11 cellular contexts compared by ENCODE assay signal in genomic region chr4:7911044-7911578, GRCh38. TPM values are rescaled to one million over a fixed set of nuclear protein-coding genes. Genes with fewer than 3 reads are reported as not detected.
DNase-seq lines count a peak whose midpoint lies in the region; ATAC-seq and TF ChIP-seq lines count a peak whose summit lies in the region.
"Had no signal": no experiment of that assay in that cellular context is flagged by ENCODE, and none has a peak within 500 bp of the region (broad histone marks: within the 10 kb centered on the region; RNA-seq: fewer than 3 reads in every experiment).

No MANE protein-coding gene starts in this region.

- H3K27me3 ChIP-seq in ascending aorta (no peaks in the 10 kb centered on the region), right atrium auricular region (no peaks in the 10 kb centered on the region), gastrocnemius medialis (no peaks in the 10 kb centered on the region)

- no peaks in the 10 kb centered on the region for H3K36me3 Mint-ChIP-seq in immature natural killer cell
- no peaks in the 10 kb centered on the region for H3K36me3 Mint-ChIP-seq in CD14-positive monocyte

- no peaks in the 10 kb centered on the region for H3K9me3 ChIP-seq in ES-I3 (ENCODE audit: control insufficient read depth, insufficient read depth, low read length)
- H3K9me3 ChIP-seq in ascending aorta, result no peaks in the 10 kb centered on the region
- H3K9me3 ChIP-seq in right atrium auricular region, result no peaks in the 10 kb centered on the region
- H3K9me3 ChIP-seq in gastrocnemius medialis, result no peaks in the 10 kb centered on the region

- peaks cover 67% of the 10 kb centered on the region for H3K4me1 ChIP-seq in ES-I3 (ENCODE audit: insufficient read depth, low read length)
- H3K4me1 ChIP-seq in ascending aorta, result peaks cover 8 to 45% of the 10 kb centered on the region in 2 donors
- H3K4me1 ChIP-seq in right atrium auricular region, result peaks cover 0 to 35% of the 10 kb centered on the region in 2 donors
- no peaks in the 10 kb centered on the region for H3K4me1 ChIP-seq in gastrocnemius medialis

- H3K9me3 Mint-ChIP-seq in immature natural killer cell (no peaks in the 10 kb centered on the region), CD14-positive monocyte (peaks cover 0 to 4% (median 0%) of the 10 kb centered on the region in 7 donors)

- H3K36me3 ChIP-seq in ES-I3 (ENCODE audit: insufficient read depth, low read length) (no peaks in the 10 kb centered on the region), ascending aorta (no peaks in the 10 kb centered on the region), right atrium auricular region (no peaks in the 10 kb centered on the region), gastrocnemius medialis (no peaks in the 10 kb centered on the region)

- H3K9ac ChIP-seq in ES-I3 (ENCODE audit: low read depth, low read length), result peak overlapping the region; percentile 4; the same call in 1 of the 2 replicates

- H3K27me3 Mint-ChIP-seq in immature natural killer cell (ENCODE audit: low read depth in 3 of 3), result peaks cover 4 to 10% (median 7%) of the 10 kb centered on the region in 3 donors
- peaks cover 18 to 25% (median 19%) of the 10 kb centered on the region in 3 donors for H3K27me3 Mint-ChIP-seq in CD14-positive monocyte (ENCODE audit: low read depth in 3 of 3)

- peak in 1 of 2 donors; percentile 31 for ATAC-seq in gastrocnemius medialis
- ATAC-seq: HCT116 had no signal

- H3K4me3 ChIP-seq in ascending aorta (peak overlapping the region in 1 of 2 donors; percentile 40), right atrium auricular region (peak overlapping the region in 1 of 2 donors; percentile 8), gastrocnemius medialis (no peak overlapping the region)

- peak in 1 of 2 donors; percentile 74 for DNase-seq in ascending aorta (ENCODE audit: low spot score in 2 of 2)
- no peak for DNase-seq in right atrium auricular region (ENCODE audit: low spot score)
- no peak for DNase-seq in gastrocnemius medialis
- no peak for DNase-seq in COLO668 (lab: John Stamatoyannopoulos, UW; ENCODE audit: unreplicated experiment)
- no peak for DNase-seq in NCI-H345 treated with DMSO at 0.1 percent for 48 hours (lab: John Stamatoyannopoulos, UW; ENCODE audit: unreplicated experiment)
- no peak for DNase-seq in immature natural killer cell
- DNase-seq in CD14-positive monocyte (ENCODE audit: low spot score), result no peak
- DNase-seq: activated CD4-positive, CD25-positive, alpha-beta regulatory T cell treated with anti-CD3 and anti-CD28 coated beads, Interleukin-2, amount 50 U/mL, for 72 hours; effector memory CD4-positive, alpha-beta T cell had no signal

- H3K27ac Mint-ChIP-seq in immature natural killer cell (no peak overlapping the region), CD14-positive monocyte (no peak overlapping the region)

- TF ChIP-seq CTCF in ascending aorta (IDR thresholded peaks at IDR 0.05), result no peak
- TF ChIP-seq CTCF in right atrium auricular region (IDR thresholded peaks at IDR 0.05), result no peak
- no peak for TF ChIP-seq CTCF in gastrocnemius medialis (IDR thresholded peaks at IDR 0.05 in 4 of 5, conservative IDR thresholded peaks at IDR 0.05 in 1 of 5)
- TF ChIP-seq CTCF in CD14-positive monocyte (IDR thresholded peaks at IDR 0.05), result no peak

- no peak overlapping the region for H3K4me3 Mint-ChIP-seq in immature natural killer cell
- H3K4me3 Mint-ChIP-seq in CD14-positive monocyte, result no peak overlapping the region

- peaks cover 0 to 7% of the 10 kb centered on the region in 2 donors for H3K4me1 Mint-ChIP-seq in immature natural killer cell
- H3K4me1 Mint-ChIP-seq in CD14-positive monocyte, result peaks cover 24% of the 10 kb centered on the region

- in situ Hi-C loops in gastrocnemius medialis (cut with MboI; ENCODE audit: low sequenced_read_pairs in 4 of 4), result no loop called here

- intact Hi-C loops in ascending aorta (cut with DNase I) (loop anchor here (2.0 kb wide), 1 partner anchor 28 kb away; the partner anchor contains the start of gene AFAP1), gastrocnemius medialis (cut with DNase I; ENCODE audit: low total_unique reads) (no loop called here), CD14-positive monocyte (cut with micrococcal nuclease) (no loop called here)

- H3K27ac ChIP-seq in ascending aorta (peak overlapping the region; percentile 66 to 78), right atrium auricular region (peak overlapping the region; percentile 68 to 69), gastrocnemius medialis (peak overlapping the region; percentile 19 to 52 (median 40))

- no peak for TF ChIP-seq POLR2A in gastrocnemius medialis (IDR thresholded peaks at IDR 0.05)

RNA-seq across cellular contexts. Expression of gene AFAP1, which starts 28.6 kb away (rescaled TPM):
- 84.9 TPM for total RNA-seq in ascending aorta
- total RNA-seq in right atrium auricular region, result 10 to 100 TPM; 16.2 to 27.2 TPM
- 1 to 10 TPM; 1.5 to 8.6 (median 3.5) TPM for total RNA-seq in gastrocnemius medialis
- polyA plus RNA-seq in immature natural killer cell, result 1 to 10 TPM in 1 of 3 donors, under 1 TPM in 1, not detected in 1; 0.32 to 1.2 TPM
- polyA plus RNA-seq in CD14-positive monocyte, result not detected
